32 cellular contexts compared by ENCODE assay signal in genomic region chr6:44404715-44405099, GRCh38.
"Had no signal": no experiment of that assay in that cellular context is flagged by ENCODE, and none has a peak within 500 bp of the region (broad histone marks: within the 10 kb centered on the region; RNA-seq: fewer than 3 reads in every experiment).

No MANE protein-coding gene starts in this region.

- H3K4me1 Mint-ChIP-seq: activated B cell treated with CpG ODN at 0.5 μM for 24 hours had no signal

- H3K4me3 Mint-ChIP-seq: activated B cell treated with CpG ODN at 0.5 μM for 24 hours; activated CD4-positive, alpha-beta memory T cell treated with anti-CD3 and anti-CD28 coated beads, Interleukin-2, amount 10 ng/mL, durations not matched to agents 7 days and 5 days; activated CD4-positive, alpha-beta T cell treated with anti-CD3 and anti-CD28 coated beads, Interleukin-2, amount 10 ng/mL, durations not matched to agents 7 days and 5 days; activated CD8-positive, alpha-beta memory T cell treated with anti-CD3 and anti-CD28 coated beads, Interleukin-2, amount 10 ng/mL, durations not matched to agents 7 days and 5 days; activated CD8-positive, alpha-beta T cell treated with anti-CD3 and anti-CD28 coated beads, Interleukin-2, amount 10 ng/mL, durations not matched to agents 7 days and 5 days; activated naive CD4-positive, alpha-beta T cell treated with anti-CD3 and anti-CD28 coated beads for 36 hours; activated naive CD8-positive, alpha-beta T cell treated with anti-CD3 and anti-CD28 coated beads for 36 hours; activated T-cell treated with anti-CD3 and anti-CD28 coated beads, Interleukin-2, amount 50 U/mL, for 24 hours; T-cell; T-helper 2 cell treated with Interferon-gamma antibody and Interleukin-4, amounts not matched to agents 5 μg/mL and 100 μg/mL, for 36 hours had no signal

- H3K9me3 ChIP-seq: body of pancreas, breast epithelium had no signal

- FAIRE-seq: astrocyte, TTC549 had no signal

- DNase-seq: activated B cell treated with CpG ODN at 0.5 μM for 24 hours; activated CD4-positive, alpha-beta memory T cell treated with anti-CD3 and anti-CD28 coated beads, Interleukin-2, amount 10 ng/mL, durations not matched to agents 7 days and 5 days; activated CD4-positive, alpha-beta T cell treated with anti-CD3 and anti-CD28 coated beads for 48 hours; activated CD4-positive, alpha-beta T cell treated with anti-CD3 and anti-CD28 coated beads, Interleukin-2, amount 10 ng/mL, durations not matched to agents 7 days and 5 days; activated CD4-positive, alpha-beta T cell treated with anti-CD3 and anti-CD28 coated beads, Interleukin-2, amount 50 U/mL, for 48 hours; activated CD4-positive, CD25-positive, alpha-beta regulatory T cell treated with anti-CD3 and anti-CD28 coated beads, Interleukin-2, amount 50 U/mL, for 72 hours; activated CD8-positive, alpha-beta memory T cell treated with anti-CD3 and anti-CD28 coated beads for 24 hours; activated CD8-positive, alpha-beta memory T cell treated with anti-CD3 and anti-CD28 coated beads, Interleukin-2, amount 10 ng/mL, durations not matched to agents 7 days and 5 days; activated CD8-positive, alpha-beta memory T cell treated with anti-CD3 and anti-CD28 coated beads, Interleukin-2, amount 50 U/mL, for 48 hours; activated CD8-positive, alpha-beta T cell treated with anti-CD3 and anti-CD28 coated beads, Interleukin-2, amount 10 ng/mL, durations not matched to agents 7 days and 5 days; activated effector memory CD4-positive, alpha-beta T cell treated with anti-CD3 and anti-CD28 coated beads, Interleukin-2, amount 50 U/mL, for 16 hours; activated gamma-delta T cell treated with Interleukin-2 at 50 U/mL for 16 hours; activated naive CD4-positive, alpha-beta T cell; activated naive CD4-positive, alpha-beta T cell treated with anti-CD3 and anti-CD28 coated beads for 36 hours; activated naive CD4-positive, alpha-beta T cell treated with anti-CD3 and anti-CD28 coated beads, Interleukin-2, amount 50 U/mL, for 16 hours; activated naive CD8-positive, alpha-beta T cell treated with anti-CD3 and anti-CD28 coated beads for 36 hours; activated T-cell treated with anti-CD3 and anti-CD28 coated beads, Interleukin-2, amount 50 U/mL, for 24 hours; activated T-cell treated with anti-CD3 and anti-CD28 coated beads, Interleukin-2, amount 50 U/mL, for 48 hours; amniotic stem cell; aorta; body of pancreas; brain microvascular endothelial cell; central memory CD4-positive, alpha-beta T cell; T-cell; T-helper 2 cell; T-helper 9 cell had no signal

- H3K27ac ChIP-seq: body of pancreas, brain microvascular endothelial cell, breast epithelium, VCaP had no signal

- H3K27ac Mint-ChIP-seq: activated B cell treated with CpG ODN at 0.5 μM for 24 hours; activated CD4-positive, alpha-beta memory T cell treated with anti-CD3 and anti-CD28 coated beads, Interleukin-2, amount 10 ng/mL, durations not matched to agents 7 days and 5 days; activated CD4-positive, alpha-beta T cell treated with anti-CD3 and anti-CD28 coated beads, Interleukin-2, amount 10 ng/mL, durations not matched to agents 7 days and 5 days; activated CD8-positive, alpha-beta memory T cell treated with anti-CD3 and anti-CD28 coated beads, Interleukin-2, amount 10 ng/mL, durations not matched to agents 7 days and 5 days; activated CD8-positive, alpha-beta T cell treated with anti-CD3 and anti-CD28 coated beads, Interleukin-2, amount 10 ng/mL, durations not matched to agents 7 days and 5 days; activated naive CD4-positive, alpha-beta T cell treated with anti-CD3 and anti-CD28 coated beads for 36 hours; activated naive CD8-positive, alpha-beta T cell treated with anti-CD3 and anti-CD28 coated beads for 36 hours; activated T-cell treated with anti-CD3 and anti-CD28 coated beads, Interleukin-2, amount 50 U/mL, for 24 hours; T-cell; T-helper 2 cell treated with Interferon-gamma antibody and Interleukin-4, amounts not matched to agents 5 μg/mL and 100 μg/mL, for 36 hours had no signal

- ATAC-seq: activated CD8-positive, alpha-beta memory T cell treated with anti-CD3 and anti-CD28 coated beads, Interleukin-2, amount 10 ng/mL, durations not matched to agents 7 days and 5 days; activated CD8-positive, alpha-beta T cell treated with anti-CD3 and anti-CD28 coated beads, Interleukin-2, amount 10 ng/mL, durations not matched to agents 7 days and 5 days; activated naive CD4-positive, alpha-beta T cell treated with anti-CD3 and anti-CD28 coated beads, Interleukin-2, amount 50 U/mL, for 72 hours; body of pancreas; T-cell had no signal

- H3K4me3 ChIP-seq: body of pancreas, breast epithelium had no signal

- H3K27me3 Mint-ChIP-seq: activated B cell treated with CpG ODN at 0.5 μM for 24 hours; activated CD4-positive, alpha-beta memory T cell treated with anti-CD3 and anti-CD28 coated beads, Interleukin-2, amount 10 ng/mL, durations not matched to agents 7 days and 5 days; activated CD4-positive, alpha-beta T cell treated with anti-CD3 and anti-CD28 coated beads, Interleukin-2, amount 10 ng/mL, durations not matched to agents 7 days and 5 days; activated CD8-positive, alpha-beta memory T cell treated with anti-CD3 and anti-CD28 coated beads, Interleukin-2, amount 10 ng/mL, durations not matched to agents 7 days and 5 days; activated naive CD8-positive, alpha-beta T cell treated with anti-CD3 and anti-CD28 coated beads for 36 hours; activated T-cell treated with anti-CD3 and anti-CD28 coated beads, Interleukin-2, amount 50 U/mL, for 24 hours; T-cell had no signal

- H3K4me1 ChIP-seq: breast epithelium had no signal

- H3K27me3 ChIP-seq: body of pancreas, brain microvascular endothelial cell, breast epithelium had no signal

- H3K9me3 Mint-ChIP-seq: T-helper 2 cell treated with Interferon-gamma antibody and Interleukin-4, amounts not matched to agents 5 μg/mL and 100 μg/mL, for 36 hours had no signal
